In the genomic region with DNA sequence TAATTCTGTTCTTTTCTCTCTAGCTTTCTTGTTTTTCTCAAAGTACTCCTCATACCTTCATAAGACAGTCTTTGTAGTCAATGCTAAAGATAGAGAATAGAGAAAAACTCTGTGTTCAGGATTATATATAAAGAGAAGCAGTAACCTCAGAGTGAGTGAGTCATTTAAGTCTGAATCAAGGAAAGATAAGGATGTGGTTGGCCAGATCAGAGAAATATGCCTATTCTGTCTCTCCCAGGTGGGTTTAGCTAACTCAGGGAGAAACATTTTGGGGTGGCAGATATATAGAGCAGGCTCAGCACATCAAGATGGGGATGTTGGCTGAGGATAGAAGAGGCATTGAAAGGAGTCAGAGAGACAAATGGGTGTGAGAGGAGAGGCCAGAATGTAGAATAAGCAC, we compare ENCODE assay signal across 14 cellular contexts. TPM values are rescaled to one million over a fixed set of nuclear protein-coding genes. Genes with fewer than 3 reads are reported as not detected.
DNase-seq lines count a peak whose midpoint lies in the region; ATAC-seq and TF ChIP-seq lines count a peak whose summit lies in the region.
"Had no signal": no experiment of that assay in that cellular context is flagged by ENCODE, and none has a peak within 500 bp of the region (broad histone marks: within the 10 kb centered on the region; RNA-seq: fewer than 3 reads in every experiment).

No MANE protein-coding gene starts in this region.

- H3K36me3 ChIP-seq in GM23248 (ENCODE audit: low read depth) (peaks cover 18% of the 10 kb centered on the region; the same call in 1 of the 2 replicates), PC-3 (ENCODE audit: low read depth, low read length) (peaks cover 27% of the 10 kb centered on the region)

- POLR2A ChIA-PET in PC-3 (lab: Charles Lee; ENCODE audit: unreplicated experiment), result no interaction called here

- in situ Hi-C loops in GM23248 (cut with MboI), result no loop called here

- H3K27ac ChIP-seq in GM23248 (no peak overlapping the region), PC-3 (ENCODE audit: low read length) (no peak overlapping the region)

- CTCF ChIA-PET in PC-3 (lab: Charles Lee), result no interaction called here

- H3K27me3 ChIP-seq in GM23248 (replicated peaks; ENCODE audit: insufficient read depth) (no peaks in the 10 kb centered on the region), PC-3 (ENCODE audit: low read length) (no peaks in the 10 kb centered on the region)

- intact Hi-C loops in PC-3 (cut with micrococcal nuclease), result no loop called here
- intact Hi-C loops in left cardiac atrium (cut with DNase I), result no loop called here

- no peaks in the 10 kb centered on the region for H3K9me3 ChIP-seq in GM23248 (ENCODE audit: low read depth)
- H3K9me3 ChIP-seq in PC-3 (ENCODE audit: low read length), result no peaks in the 10 kb centered on the region
- H3K9me3 ChIP-seq: HAP-1 had no signal

- H3K4me3 ChIP-seq in GM23248, result no peak overlapping the region
- H3K4me3 ChIP-seq in PC-3 (ENCODE audit: low read length), result no peak overlapping the region
- H3K4me3 ChIP-seq: HAP-1 had no signal

- no peak overlapping the region for H2AFZ ChIP-seq in GM23248
- H2AFZ ChIP-seq in PC-3 (ENCODE audit: low read length), result no peak overlapping the region

- H4K20me1 ChIP-seq in GM23248 (ENCODE audit: insufficient read depth) (no peaks in the 10 kb centered on the region; the same call in 1 of the 2 replicates), PC-3 (ENCODE audit: low read length) (no peaks in the 10 kb centered on the region)

- H3K4me1 ChIP-seq in GM23248 (ENCODE audit: insufficient read depth), result peaks cover 7% of the 10 kb centered on the region; the same call in 1 of the 2 replicates
- H3K4me1 ChIP-seq in PC-3 (ENCODE audit: insufficient read depth, low read length), result peaks cover 3% of the 10 kb centered on the region; the same call in 1 of the 2 replicates
- H3K4me1 ChIP-seq: HAP-1 had no signal

- no peaks in the 10 kb centered on the region for H3F3A ChIP-seq in GM23248 (ENCODE audit: insufficient read depth)
- no peaks in the 10 kb centered on the region for H3F3A ChIP-seq in PC-3 (ENCODE audit: low read length, unreplicated experiment)

- ATAC-seq in GM18868 (IDR thresholded peaks at IDR 0.05; ENCODE audit: unreplicated experiment), result peak; percentile 93
- ATAC-seq in HG03520 (IDR thresholded peaks at IDR 0.05; ENCODE audit: unreplicated experiment), result peak; percentile 91
- ATAC-seq in PC-3, result no peak
- ATAC-seq in left cardiac atrium, result no peak

- H3K4me2 ChIP-seq in GM23248 (ENCODE audit: unreplicated experiment) (no peak overlapping the region), PC-3 (ENCODE audit: low read length) (no peak overlapping the region)

- no peak for TF ChIP-seq CTCF in PC-3 (conservative IDR thresholded peaks at IDR 0.05; ENCODE audit: low read depth, low read length)

- H3K79me2 ChIP-seq in GM23248 (ENCODE audit: insufficient read depth) (peaks cover 34% of the 10 kb centered on the region), PC-3 (ENCODE audit: low read length) (peaks cover 13% of the 10 kb centered on the region)

- no TSS peak for BruUV-seq in PC-3 (replicated peaks; lab: Mats Ljungman, UMichigan)

- H3K9ac ChIP-seq in GM23248, result no peak overlapping the region
- no peak overlapping the region for H3K9ac ChIP-seq in PC-3 (ENCODE audit: low read length)

- H3K9me2 ChIP-seq in GM23248 (ENCODE audit: insufficient read depth), result no peaks in the 10 kb centered on the region
- no peaks in the 10 kb centered on the region for H3K9me2 ChIP-seq in PC-3 (replicated peaks; ENCODE audit: low read length)

- peak; percentile 36 for DNase-seq in GM23248
- DNase-seq in fibroblast of peridontal ligament (ENCODE audit: extremely low read depth), result peak; percentile 14
- no peak for DNase-seq in GM03348 (ENCODE audit: low spot score)
- DNase-seq in stimulated activated CD4-positive, alpha-beta T cell treated with anti-CD3 and anti-CD28 coated beads, Interleukin-4, amount 100 ng/mL, for 1 hour, result no peak
- DNase-seq in PC-3, result no peak
- DNase-seq in left cardiac atrium, result no peak
- DNase-seq: activated T-cell treated with anti-CD3 and anti-CD28 coated beads for 4 hours, DMS79, endodermal cell, NCI-H1694, posterior cingulate gyrus had no signal

RNA-seq across cellular contexts. Expression of gene GTF2E1, which starts 31.4 kb away (rescaled TPM):
- total RNA-seq in GM23248 (2014; rRNA removed; shearing (Covaris generic)), result 10.8 and 11.1 TPM in 2 replicates
- 6.9 and 7.2 TPM in 2 replicates for polyA plus RNA-seq in GM23248 (2016; fragmentation: Nextera tagmentation; extraction: Ambion mirVana)
- total RNA-seq in PC-3 (2014; rRNA removed), result 10.7 and 15.2 TPM in 2 replicates
- 10 to 100 TPM; 13.6 to 13.7 TPM for total RNA-seq in left cardiac atrium

RNA-seq across cellular contexts. Expression of gene RABL3, which starts 31.6 kb away (rescaled TPM):
- 17.2 and 22.6 TPM in 2 replicates for total RNA-seq in GM23248 (2014; rRNA removed; shearing (Covaris generic))
- 27.4 and 28.4 TPM in 2 replicates for polyA plus RNA-seq in GM23248 (2016; fragmentation: Nextera tagmentation; extraction: Ambion mirVana)
- total RNA-seq in PC-3 (2014; rRNA removed) (21.3 and 24.3 TPM in 2 replicates), left cardiac atrium (10 to 100 TPM; 15.2 to 19.4 TPM)

Comparison
In these comparisons a context has a peak if more than half of its experiments do, and no peak if none do; other contexts are left out.
1. ATAC-seq: peak in GM18868 (single experiment) and HG03520 (single experiment); none in PC-3 (single experiment) and left cardiac atrium (0 of 2).
2. DNase-seq: peak in GM23248 (single experiment) and fibroblast of peridontal ligament (single experiment); none in GM03348 (single experiment), stimulated activated CD4-positive, alpha-beta T cell treated with anti-CD3 and anti-CD28 coated beads, Interleukin-4, amount 100 ng/mL, for 1 hour (single experiment), PC-3 (single experiment) and left cardiac atrium (single experiment).